ENCODE assay signal across 18 cellular contexts in genomic region chr12:6070472-6071257, GRCh38. TPM values are rescaled to one million over a fixed set of nuclear protein-coding genes. Genes with fewer than 3 reads are reported as not detected.
DNase-seq lines count a peak whose midpoint lies in the region; ATAC-seq and TF ChIP-seq lines count a peak whose summit lies in the region.
"Had no signal": no experiment of that assay in that cellular context is flagged by ENCODE, and none has a peak within 500 bp of the region (broad histone marks: within the 10 kb centered on the region; RNA-seq: fewer than 3 reads in every experiment).

No MANE protein-coding gene starts in this region.

- H4K20me1 ChIP-seq in IMR-90 (ENCODE audit: insufficient read depth, low read length) = no peaks in the 10 kb centered on the region
- H4K20me1 ChIP-seq: BLaER1 had no signal

- DNase-seq in IMR-90 (no peak), NCI-H345 (lab: John Stamatoyannopoulos, UW) (peak; percentile 85), trophoblast cell (no peak)
- no peak for DNase-seq in stimulated activated naive B cell treated with anti-CD40 and anti-IgM and Interleukin-4, amounts not matched to agents 10 μg/mL and 1 μg/mL and 100 μg/mL, for 72 hours
- DNase-seq in T-helper 2 cell treated with Interferon-gamma antibody and Interleukin-4, amounts not matched to agents 5 μg/mL and 100 μg/mL, for 36 hours (ENCODE audit: low spot score) = no peak
- no peak for DNase-seq in NK-92 treated with Interleukin-12 subunit alpha and Interleukin-12 subunit beta, amount 100 ng/mL, for 24 hours (lab: John Stamatoyannopoulos, UW)
- DNase-seq: activated CD4-positive, alpha-beta T cell treated with anti-CD3 and anti-CD28 coated beads, Interleukin-2, amount 50 U/mL, for 48 hours; aorta; dermis blood vessel endothelial cell; EL; stimulated activated CD4-positive, alpha-beta T cell treated with anti-CD3 and anti-CD28 coated beads, Interleukin-2, amount 100 ng/mL, for 24 hours; uterus had no signal

- H2BK120ac ChIP-seq in IMR-90 (ENCODE audit: low read depth, low read length) (peak overlapping the region; percentile 87), trophoblast cell (ENCODE audit: insufficient read depth, low read length, poor library complexity) (peak overlapping the region; percentile 44)

- TF ChIP-seq POLR2A in IMR-90 (IDR thresholded peaks at IDR 0.05; ENCODE audit: low read depth, low read length) = no peak

- WGBS in IMR-90 (ENCODE audit: extremely low coverage in 2 of 2, insufficient read length in 1 of 2), 2 experiments = 87% methylated on average over 6 of the region's 11 CpGs; no CpG with 5 or more reads in 1 of the 2 experiments
- 53 to 63% methylated on average over 11 of the region's 11 CpGs for WGBS in esophagus, 2 donors
- WGBS in trophoblast cell (ENCODE audit: extremely low coverage, insufficient coverage, insufficient read length) = no CpG with 5 or more reads among the region's 11 CpGs

- H4K8ac ChIP-seq in IMR-90 (ENCODE audit: low read depth in 2 of 2, low read length in 2 of 2) = peak overlapping the region in 1 of 2 experiments; percentile 26; a peak in 1 of 4 replicates
- no peak overlapping the region for H4K8ac ChIP-seq in trophoblast cell (ENCODE audit: low read depth, low read length)

- no peak overlapping the region for H2AK9ac ChIP-seq in IMR-90 (replicated peaks; ENCODE audit: low read depth, low read length, poor library complexity)

- H3K23ac ChIP-seq in IMR-90 (ENCODE audit: low read depth, low read length) = peak overlapping the region; percentile 20; the same call in 1 of the 2 replicates
- no peak overlapping the region for H3K23ac ChIP-seq in trophoblast cell (ENCODE audit: low read length)

- H3K27ac ChIP-seq in IMR-90 (ENCODE audit: insufficient read depth, low read length) (no peak overlapping the region), esophagus (ENCODE audit: low read depth in 2 of 2, low read length in 1 of 2) (peak overlapping the region; percentile 85 to 93), trophoblast cell (ENCODE audit: low read depth, low read length) (no peak overlapping the region)
- H3K27ac ChIP-seq: BLaER1 had no signal

- no peak for TF ChIP-seq RAD21 in IMR-90 (IDR thresholded peaks at IDR 0.05; ENCODE audit: low read length)

- H2BK20ac ChIP-seq in IMR-90 (ENCODE audit: low read depth, low read length) = peak overlapping the region; percentile 81

- no peaks in the 10 kb centered on the region for H3K9me3 ChIP-seq in IMR-90 (ENCODE audit: control insufficient read depth, insufficient read depth, low read length)
- H3K9me3 ChIP-seq in esophagus (ENCODE audit: control insufficient read depth in 2 of 2, insufficient read depth in 1 of 2, low read depth in 1 of 2, low read length in 1 of 2) = no peaks in the 10 kb centered on the region
- peaks cover 1% of the 10 kb centered on the region for H3K9me3 ChIP-seq in trophoblast cell (ENCODE audit: insufficient read depth, low read depth, low read length)
- H3K9me3 ChIP-seq: BLaER1, uterus had no signal

- intact Hi-C loops in IMR-90 (cut with micrococcal nuclease) = no loop called here

- H2AFZ ChIP-seq in IMR-90 (replicated peaks; ENCODE audit: low read length, poor library complexity) (no peak overlapping the region), trophoblast cell (ENCODE audit: insufficient read depth, low read length, poor library complexity) (peak overlapping the region; percentile 14)

- H3K27me3 Mint-ChIP-seq in stimulated activated naive B cell treated with anti-CD40 and anti-IgM and Interleukin-4, amounts not matched to agents 10 μg/mL and 1 μg/mL and 100 μg/mL, for 72 hours = peaks cover 31 to 47% of the 10 kb centered on the region in 2 donors
- H3K27me3 Mint-ChIP-seq in T-helper 2 cell treated with Interferon-gamma antibody and Interleukin-4, amounts not matched to agents 5 μg/mL and 100 μg/mL, for 36 hours (ENCODE audit: low read depth) = peaks cover 63% of the 10 kb centered on the region
- H3K27me3 Mint-ChIP-seq in stimulated activated memory B cell treated with anti-CD40 and anti-IgM and Interleukin-4, amounts not matched to agents 10 μg/mL and 1 μg/mL and 100 μg/mL, for 72 hours = peaks cover 27% of the 10 kb centered on the region

- no peak overlapping the region for H4K12ac ChIP-seq in trophoblast cell (ENCODE audit: low read depth, low read length)

- peaks cover 26% of the 10 kb centered on the region for H3K9me1 ChIP-seq in IMR-90 (ENCODE audit: insufficient read depth, low read length)

- no TSS peak for BruUV-seq in IMR-90 (replicated peaks; lab: Mats Ljungman, UMichigan)

- H3K4me3 ChIP-seq in IMR-90 (ENCODE audit: insufficient read depth, low read depth, low read length) (no peak overlapping the region), esophagus (ENCODE audit: low read depth in 1 of 2, low read length in 2 of 2) (no peak overlapping the region), trophoblast cell (ENCODE audit: low read depth, low read length) (peak overlapping the region; percentile 7)
- H3K4me3 ChIP-seq: BLaER1, GM12878, uterus had no signal

- peaks cover 14 to 17% of the 10 kb centered on the region in 2 donors for H3K4me1 Mint-ChIP-seq in stimulated activated naive B cell treated with anti-CD40 and anti-IgM and Interleukin-4, amounts not matched to agents 10 μg/mL and 1 μg/mL and 100 μg/mL, for 72 hours
- peaks cover 32% of the 10 kb centered on the region for H3K4me1 Mint-ChIP-seq in T-helper 2 cell treated with Interferon-gamma antibody and Interleukin-4, amounts not matched to agents 5 μg/mL and 100 μg/mL, for 36 hours (ENCODE audit: low read depth)
- H3K4me1 Mint-ChIP-seq in stimulated activated memory B cell treated with anti-CD40 and anti-IgM and Interleukin-4, amounts not matched to agents 10 μg/mL and 1 μg/mL and 100 μg/mL, for 72 hours = peaks cover 14% of the 10 kb centered on the region

- H3K4me1 ChIP-seq in IMR-90 (ENCODE audit: control insufficient read depth, insufficient read depth, low read length) (peaks cover 15% of the 10 kb centered on the region), esophagus (ENCODE audit: control insufficient read depth in 2 of 2, insufficient read depth in 2 of 2, low read length in 1 of 2) (peaks cover 5 to 32% of the 10 kb centered on the region in 2 donors), trophoblast cell (ENCODE audit: control insufficient read depth in 1 of 2, insufficient read depth in 2 of 2, low read length in 2 of 2) (peaks cover 35 to 38% of the 10 kb centered on the region in 2 experiments)

- peak overlapping the region; percentile 49; the same call in 1 of the 2 replicates for H4K91ac ChIP-seq in IMR-90 (ENCODE audit: insufficient read depth, low read depth, low read length)
- peak overlapping the region; percentile 72 for H4K91ac ChIP-seq in trophoblast cell (ENCODE audit: low read depth, low read length)

- H3K4me2 ChIP-seq in IMR-90 (ENCODE audit: low read depth, low read length) = no peak overlapping the region
- H3K4me2 ChIP-seq in trophoblast cell (ENCODE audit: low read length) = no peak overlapping the region

- peak overlapping the region; percentile 68 for H3K4ac ChIP-seq in IMR-90 (ENCODE audit: low read depth, low read length)
- H3K4ac ChIP-seq in trophoblast cell (ENCODE audit: low read depth, low read length) = no peak overlapping the region

- CTCF ChIA-PET in IMR-90 (lab: Yijun Ruan, JAX) = interaction anchor here (1.3 to 2.4 kb wide), 3 partner anchors 125 to 214 kb away, joined by 3 to 7 read pairs (median 6); no protein-coding TSS in a partner anchor

- peak overlapping the region; percentile 43; the same call in 1 of the 2 replicates for H3K14ac ChIP-seq in IMR-90 (replicated peaks; ENCODE audit: low read depth, low read length)
- H3K14ac ChIP-seq in trophoblast cell (ENCODE audit: low read length) = peak overlapping the region; percentile 58

- H2AK5ac ChIP-seq in IMR-90 (ENCODE audit: low read depth, low read length) (peak overlapping the region; percentile 69; the same call in 1 of the 2 replicates), trophoblast cell (ENCODE audit: low read length) (peak overlapping the region; percentile 61)

- H2BK5ac ChIP-seq in IMR-90 (ENCODE audit: low read depth, low read length, poor library complexity, severe bottlenecking) = peak overlapping the region; percentile 77
- peak overlapping the region; percentile 18 for H2BK5ac ChIP-seq in trophoblast cell (ENCODE audit: low read depth, low read length, poor library complexity)

- H3K56ac ChIP-seq in IMR-90 (ENCODE audit: extremely low read depth, insufficient read depth, low read length) = no peak overlapping the region

- no peak overlapping the region for H4K5ac ChIP-seq in IMR-90 (ENCODE audit: low read depth, low read length)

- TF ChIP-seq CTCF in IMR-90 (conservative IDR thresholded peaks at IDR 0.05; ENCODE audit: low read depth, low read length) = no peak

- peak overlapping the region; percentile 30; the same call in 2 of the 3 replicates for H2BK15ac ChIP-seq in IMR-90 (ENCODE audit: low read depth, low read length)

- ATAC-seq in IMR-90 (ENCODE audit: low read depth) = no peak
- ATAC-seq in stimulated activated naive B cell treated with anti-CD40 and anti-IgM and Interleukin-4, amounts not matched to agents 10 μg/mL and 1 μg/mL and 100 μg/mL, for 72 hours (replicated peaks) = no peak
- no peak for ATAC-seq in stimulated activated memory B cell treated with anti-CD40 and anti-IgM and Interleukin-4, amounts not matched to agents 10 μg/mL and 1 μg/mL and 100 μg/mL, for 72 hours
- ATAC-seq: GM12878 had no signal

- no peaks in the 10 kb centered on the region for H3K36me3 ChIP-seq in IMR-90 (ENCODE audit: control insufficient read depth, insufficient read depth, low read length)
- no peaks in the 10 kb centered on the region for H3K36me3 ChIP-seq in esophagus (ENCODE audit: control insufficient read depth in 2 of 2, insufficient read depth in 2 of 2, low read length in 1 of 2)
- H3K36me3 ChIP-seq in trophoblast cell (ENCODE audit: control insufficient read depth in 1 of 2, insufficient read depth in 2 of 2, low read length in 2 of 2) = no peaks in the 10 kb centered on the region
- H3K36me3 ChIP-seq: BLaER1, uterus had no signal

- H3K79me1 ChIP-seq in IMR-90 (ENCODE audit: low read depth in 1 of 2, low read length in 2 of 2) (no peaks in the 10 kb centered on the region), trophoblast cell (ENCODE audit: low read length) (peaks cover 55% of the 10 kb centered on the region)

- H3K18ac ChIP-seq in IMR-90 (ENCODE audit: low read depth, low read length) (peak overlapping the region; percentile 16; the same call in 1 of the 2 replicates), trophoblast cell (ENCODE audit: low read length) (peak overlapping the region; percentile 2)

- H3K9ac ChIP-seq in IMR-90 (ENCODE audit: low read depth, low read length) = no peak overlapping the region
- H3K9ac ChIP-seq in trophoblast cell (ENCODE audit: low read length) = no peak overlapping the region
- H3K9ac ChIP-seq: BLaER1 had no signal

- H3K27ac Mint-ChIP-seq in stimulated activated naive B cell treated with anti-CD40 and anti-IgM and Interleukin-4, amounts not matched to agents 10 μg/mL and 1 μg/mL and 100 μg/mL, for 72 hours = no peak overlapping the region
- H3K27ac Mint-ChIP-seq in T-helper 2 cell treated with Interferon-gamma antibody and Interleukin-4, amounts not matched to agents 5 μg/mL and 100 μg/mL, for 36 hours = no peak overlapping the region
- no peak overlapping the region for H3K27ac Mint-ChIP-seq in stimulated activated memory B cell treated with anti-CD40 and anti-IgM and Interleukin-4, amounts not matched to agents 10 μg/mL and 1 μg/mL and 100 μg/mL, for 72 hours
- H3K27ac Mint-ChIP-seq: activated T-helper 1 cell treated with anti-CD3 and anti-CD28 coated beads, Interleukin-12 subunit alpha, Interleukin-12 subunit beta, Interleukin-2, Interleukin-4 antibody, amounts not matched to agents 30 ng/mL and 10 ng/mL and 1 ng/mL, durations not matched to agents 14 hours and 24 hours and 36 hours had no signal

- H3K27me3 ChIP-seq in IMR-90 (ENCODE audit: control insufficient read depth, insufficient read depth, low read length) = no peaks in the 10 kb centered on the region
- no peaks in the 10 kb centered on the region for H3K27me3 ChIP-seq in esophagus (ENCODE audit: control insufficient read depth in 1 of 2, insufficient read depth in 2 of 2, low read length in 2 of 2)
- H3K27me3 ChIP-seq in trophoblast cell (ENCODE audit: insufficient read depth, low read length) = no peaks in the 10 kb centered on the region
- H3K27me3 ChIP-seq: BLaER1, uterus had no signal

- H2BK12ac ChIP-seq in trophoblast cell (ENCODE audit: low read length) = peak overlapping the region; percentile 85

- in situ Hi-C loops in IMR-90 (cut with MboI; ENCODE audit: low sequenced_read_pairs) = no loop called here

- no peak overlapping the region for H3K4me3 Mint-ChIP-seq in stimulated activated naive B cell treated with anti-CD40 and anti-IgM and Interleukin-4, amounts not matched to agents 10 μg/mL and 1 μg/mL and 100 μg/mL, for 72 hours
- no peak overlapping the region for H3K4me3 Mint-ChIP-seq in T-helper 2 cell treated with Interferon-gamma antibody and Interleukin-4, amounts not matched to agents 5 μg/mL and 100 μg/mL, for 36 hours
- no peak overlapping the region for H3K4me3 Mint-ChIP-seq in stimulated activated memory B cell treated with anti-CD40 and anti-IgM and Interleukin-4, amounts not matched to agents 10 μg/mL and 1 μg/mL and 100 μg/mL, for 72 hours
- H3K4me3 Mint-ChIP-seq: activated T-helper 1 cell treated with anti-CD3 and anti-CD28 coated beads, Interleukin-12 subunit alpha, Interleukin-12 subunit beta, Interleukin-2, Interleukin-4 antibody, amounts not matched to agents 30 ng/mL and 10 ng/mL and 1 ng/mL, durations not matched to agents 14 hours and 24 hours and 36 hours had no signal

- H3K9me3 Mint-ChIP-seq in stimulated activated naive B cell treated with anti-CD40 and anti-IgM and Interleukin-4, amounts not matched to agents 10 μg/mL and 1 μg/mL and 100 μg/mL, for 72 hours = no peaks in the 10 kb centered on the region
- no peaks in the 10 kb centered on the region for H3K9me3 Mint-ChIP-seq in T-helper 2 cell treated with Interferon-gamma antibody and Interleukin-4, amounts not matched to agents 5 μg/mL and 100 μg/mL, for 36 hours
- no peaks in the 10 kb centered on the region for H3K9me3 Mint-ChIP-seq in stimulated activated memory B cell treated with anti-CD40 and anti-IgM and Interleukin-4, amounts not matched to agents 10 μg/mL and 1 μg/mL and 100 μg/mL, for 72 hours
- H3K9me3 Mint-ChIP-seq: activated T-helper 1 cell treated with anti-CD3 and anti-CD28 coated beads, Interleukin-12 subunit alpha, Interleukin-12 subunit beta, Interleukin-2, Interleukin-4 antibody, amounts not matched to agents 30 ng/mL and 10 ng/mL and 1 ng/mL, durations not matched to agents 14 hours and 24 hours and 36 hours had no signal

- POLR2A ChIA-PET in IMR-90 (lab: Charles Lee; ENCODE audit: unreplicated experiment) = no interaction called here

- dilution Hi-C loops in IMR-90 (cut with HindIII; ENCODE audit: low sequenced_read_pairs, unreplicated experiment) = no loop called here

- H3K79me2 ChIP-seq in trophoblast cell (ENCODE audit: control insufficient read depth, insufficient read depth, low read length, poor library complexity) = peaks cover 2% of the 10 kb centered on the region

- no peaks in the 10 kb centered on the region for H3K36me3 Mint-ChIP-seq in stimulated activated naive B cell treated with anti-CD40 and anti-IgM and Interleukin-4, amounts not matched to agents 10 μg/mL and 1 μg/mL and 100 μg/mL, for 72 hours
- H3K36me3 Mint-ChIP-seq in T-helper 2 cell treated with Interferon-gamma antibody and Interleukin-4, amounts not matched to agents 5 μg/mL and 100 μg/mL, for 36 hours (ENCODE audit: low read depth) = no peaks in the 10 kb centered on the region
- H3K36me3 Mint-ChIP-seq in stimulated activated memory B cell treated with anti-CD40 and anti-IgM and Interleukin-4, amounts not matched to agents 10 μg/mL and 1 μg/mL and 100 μg/mL, for 72 hours = no peaks in the 10 kb centered on the region

RNA-seq across cellular contexts. Expression of gene VWF, which starts 53.8 kb away (rescaled TPM):
- under 0.01 TPM in 2 replicates for total RNA-seq in IMR-90 (2012; rRNA removed)
- 0.09 and 0.10 TPM in 2 replicates for polyA plus RNA-seq in IMR-90 (2012; rRNA removed)
- 0.04 and 0.11 TPM in 2 replicates for polyA plus RNA-seq in IMR-90 (2012; cell fraction: cytosol; rRNA removed)
- polyA plus RNA-seq in IMR-90 (2012; cell fraction: nucleus; rRNA removed; ENCODE audit: low replicate concordance) = 0.14 and 0.34 TPM in 2 replicates
- polyA plus RNA-seq in esophagus = 10 to 100 TPM; 14.8 to 38.4 TPM
- 0.82 and 1.1 TPM in 2 replicates for polyA plus RNA-seq in trophoblast cell (2013)
- total RNA-seq: activated T-helper 1 cell treated with anti-CD3 and anti-CD28 coated beads, Interleukin-12 subunit alpha, Interleukin-12 subunit beta, Interleukin-2, Interleukin-4 antibody, amounts not matched to agents 30 ng/mL and 10 ng/mL and 1 ng/mL, durations not matched to agents 14 hours and 24 hours and 36 hours; HT1080 had no signal

Comparison
In these comparisons a context has a peak if more than half of its experiments do, and no peak if none do; other contexts are left out.
1. H3K27ac ChIP-seq: peak in esophagus (2 of 2); none in IMR-90 (single experiment) and trophoblast cell (single experiment).
2. RNA of gene VWF, which starts 53.8 kb away (polyA plus RNA-seq): 14.8 to 38.4 TPM in esophagus; 0.04 to 0.34 TPM in IMR-90; every median in the first group is over 10 times any median in the second.